Comparison of ENCODE assay signal across 9 cellular contexts in genomic region chr6:85756982-85757381, GRCh38.
DNase-seq lines count a peak whose midpoint lies in the region; ATAC-seq and TF ChIP-seq lines count a peak whose summit lies in the region.
"Had no signal": no experiment of that assay in that cellular context is flagged by ENCODE, and none has a peak within 500 bp of the region (broad histone marks: within the 10 kb centered on the region; RNA-seq: fewer than 3 reads in every experiment).

No MANE protein-coding gene starts in this region.

- no peak overlapping the region for H3K23ac ChIP-seq in IMR-90 (ENCODE audit: low read depth, low read length)

- intact Hi-C loops in IMR-90 (cut with micrococcal nuclease) (loop anchor here (1.0 to 2.0 kb wide), 2 partner anchors 1100 to 1272 kb away; no protein-coding TSS in a partner anchor), right lobe of liver (cut with DNase I) (no loop called here)

- H3K27ac Mint-ChIP-seq in immature natural killer cell, result no peak overlapping the region
- H3K27ac Mint-ChIP-seq: activated CD8-positive, alpha-beta memory T cell treated with anti-CD3 and anti-CD28 coated beads, Interleukin-2, amount 10 ng/mL, durations not matched to agents 7 days and 5 days had no signal

- no peak overlapping the region for H2BK15ac ChIP-seq in IMR-90 (ENCODE audit: low read depth, low read length)

- no peak overlapping the region for H2BK5ac ChIP-seq in IMR-90 (ENCODE audit: low read depth, low read length, poor library complexity, severe bottlenecking)

- H3K4me1 ChIP-seq in IMR-90 (ENCODE audit: control insufficient read depth, insufficient read depth, low read length) (no peaks in the 10 kb centered on the region), right lobe of liver (no peaks in the 10 kb centered on the region)

- H3K4ac ChIP-seq in IMR-90 (ENCODE audit: low read depth, low read length), result no peak overlapping the region

- POLR2A ChIA-PET in IMR-90 (lab: Charles Lee; ENCODE audit: unreplicated experiment), result no interaction called here

- no peak overlapping the region for H4K5ac ChIP-seq in IMR-90 (ENCODE audit: low read depth, low read length)

- dilution Hi-C loops in IMR-90 (cut with HindIII; ENCODE audit: low sequenced_read_pairs, unreplicated experiment), result no loop called here

- BruUV-seq in IMR-90 (replicated peaks; lab: Mats Ljungman, UMichigan), result no TSS peak

- peaks cover 0 to 17% (median 3%) of the 10 kb centered on the region in 3 donors for H3K27me3 Mint-ChIP-seq in immature natural killer cell (ENCODE audit: low read depth in 3 of 3)

- no peaks in the 10 kb centered on the region for H3K79me1 ChIP-seq in IMR-90 (ENCODE audit: low read depth in 1 of 2, low read length in 2 of 2)

- H3K9me3 ChIP-seq in IMR-90 (ENCODE audit: control insufficient read depth, insufficient read depth, low read length), result no peaks in the 10 kb centered on the region
- H3K9me3 ChIP-seq in right lobe of liver, result no peaks in the 10 kb centered on the region

- no peaks in the 10 kb centered on the region for H3K9me1 ChIP-seq in IMR-90 (ENCODE audit: insufficient read depth, low read length)

- CTCF ChIA-PET in IMR-90 (lab: Yijun Ruan, JAX), result interaction anchor here (1.0 kb wide), 1 partner anchor 10 kb away, joined by 3 read pairs; no protein-coding TSS in a partner anchor

- TF ChIP-seq RAD21 in IMR-90 (IDR thresholded peaks at IDR 0.05; ENCODE audit: low read length), result peak; percentile 70

- no peak overlapping the region for H3K56ac ChIP-seq in IMR-90 (ENCODE audit: extremely low read depth, insufficient read depth, low read length)

- H3K14ac ChIP-seq in IMR-90 (replicated peaks; ENCODE audit: low read depth, low read length), result no peak overlapping the region

- H2AFZ ChIP-seq in IMR-90 (replicated peaks; ENCODE audit: low read length, poor library complexity), result no peak overlapping the region

- no peaks in the 10 kb centered on the region; the same call in 1 of the 2 replicates for H3K27me3 ChIP-seq in IMR-90 (ENCODE audit: control insufficient read depth, insufficient read depth, low read length)
- no peaks in the 10 kb centered on the region for H3K27me3 ChIP-seq in right lobe of liver

- H3K27ac ChIP-seq in IMR-90 (ENCODE audit: insufficient read depth, low read length) (no peak overlapping the region), right lobe of liver (no peak overlapping the region)

- H3K4me3 Mint-ChIP-seq in immature natural killer cell, result no peak overlapping the region
- H3K4me3 Mint-ChIP-seq: activated CD8-positive, alpha-beta memory T cell treated with anti-CD3 and anti-CD28 coated beads, Interleukin-2, amount 10 ng/mL, durations not matched to agents 7 days and 5 days had no signal

- TF ChIP-seq POLR2A in IMR-90 (IDR thresholded peaks at IDR 0.05; ENCODE audit: low read depth, low read length) (no peak), right lobe of liver (IDR thresholded peaks at IDR 0.05) (no peak)

- H2AK9ac ChIP-seq in IMR-90 (replicated peaks; ENCODE audit: low read depth, low read length, poor library complexity), result no peak overlapping the region

- no peak overlapping the region for H2AK5ac ChIP-seq in IMR-90 (ENCODE audit: low read depth, low read length)

- H2BK20ac ChIP-seq in IMR-90 (ENCODE audit: low read depth, low read length), result no peak overlapping the region

- no peaks in the 10 kb centered on the region for H4K20me1 ChIP-seq in IMR-90 (ENCODE audit: insufficient read depth, low read length)

- H3K9me3 Mint-ChIP-seq in immature natural killer cell, result peaks cover 0 to 2% (median 0%) of the 10 kb centered on the region in 6 donors

- TF ChIP-seq CTCF in IMR-90 (conservative IDR thresholded peaks at IDR 0.05; ENCODE audit: low read depth, low read length) (peak; percentile 77), astrocyte of the cerebellum (IDR thresholded peaks at IDR 0.05; ENCODE audit: low read depth, low read length, missing control alignments) (peak; percentile 42), right lobe of liver (IDR thresholded peaks at IDR 0.05) (peak; percentile 34 to 50 (median 42))

- no peak overlapping the region for H2BK120ac ChIP-seq in IMR-90 (ENCODE audit: low read depth, low read length)

- H3K4me3 ChIP-seq in IMR-90 (ENCODE audit: insufficient read depth, low read depth, low read length) (no peak overlapping the region), astrocyte of the cerebellum (ENCODE audit: low read depth, low read length) (no peak overlapping the region), right lobe of liver (no peak overlapping the region)

- H3K4me2 ChIP-seq in IMR-90 (ENCODE audit: low read depth, low read length), result no peak overlapping the region

- no peak overlapping the region for H4K91ac ChIP-seq in IMR-90 (ENCODE audit: insufficient read depth, low read depth, low read length)

- in situ Hi-C loops in IMR-90 (cut with MboI; ENCODE audit: low sequenced_read_pairs), result loop anchor here (25.0 kb wide), 2 partner anchors 1105 to 1255 kb away; no protein-coding TSS in a partner anchor
- in situ Hi-C loops in astrocyte of the cerebellum (cut with HindIII; ENCODE audit: low sequenced_read_pairs), result no loop called here

- ATAC-seq in IMR-90 (ENCODE audit: low read depth) (no peak), right lobe of liver (no peak), esophagus mucosa (no peak)
- ATAC-seq: activated CD8-positive, alpha-beta memory T cell treated with anti-CD3 and anti-CD28 coated beads, Interleukin-2, amount 10 ng/mL, durations not matched to agents 7 days and 5 days had no signal

- peak; percentile 27 for DNase-seq in D341Med (ENCODE audit: low spot score)
- DNase-seq in IMR-90, result peak; percentile 44
- peak; percentile 22 for DNase-seq in astrocyte of the cerebellum (ENCODE audit: low read depth)
- DNase-seq in right lobe of liver, result no peak
- DNase-seq in NCI-H146 treated with DMSO at 0.1 percent for 48 hours (lab: John Stamatoyannopoulos, UW; ENCODE audit: unreplicated experiment), result no peak
- DNase-seq in immature natural killer cell, result no peak
- no peak for DNase-seq in stimulated activated CD8-positive, alpha-beta memory T cell treated with anti-CD3 and anti-CD28 coated beads, Interleukin-4, amount 100 ng/mL, for 48 hours
- DNase-seq: activated CD8-positive, alpha-beta memory T cell treated with anti-CD3 and anti-CD28 coated beads, Interleukin-2, amount 10 ng/mL, durations not matched to agents 7 days and 5 days had no signal

- no peaks in the 10 kb centered on the region for H3K36me3 ChIP-seq in IMR-90 (ENCODE audit: control insufficient read depth, insufficient read depth, low read length)
- no peaks in the 10 kb centered on the region for H3K36me3 ChIP-seq in right lobe of liver

- H4K8ac ChIP-seq in IMR-90 (ENCODE audit: low read depth in 2 of 2, low read length in 2 of 2), result no peak overlapping the region

- no peaks in the 10 kb centered on the region for H3K4me1 Mint-ChIP-seq in immature natural killer cell
- H3K4me1 Mint-ChIP-seq: activated CD8-positive, alpha-beta memory T cell treated with anti-CD3 and anti-CD28 coated beads, Interleukin-2, amount 10 ng/mL, durations not matched to agents 7 days and 5 days had no signal

- no peak overlapping the region for H3K9ac ChIP-seq in IMR-90 (ENCODE audit: low read depth, low read length)

- H3K18ac ChIP-seq in IMR-90 (ENCODE audit: low read depth, low read length), result no peak overlapping the region

- H3K36me3 Mint-ChIP-seq in immature natural killer cell, result no peaks in the 10 kb centered on the region
- H3K36me3 Mint-ChIP-seq: activated CD8-positive, alpha-beta memory T cell treated with anti-CD3 and anti-CD28 coated beads, Interleukin-2, amount 10 ng/mL, durations not matched to agents 7 days and 5 days had no signal

TF ChIP-seq in IMR-90, 13 proteins besides CTCF, POLR2A, EP300 and RAD21:
- TF ChIP-seq SMC3 (IDR thresholded peaks at IDR 0.05; ENCODE audit: low read depth, low read length) (peak; percentile 51), ELK1 (IDR thresholded peaks at IDR 0.05; ENCODE audit: borderline replicate concordance, low read depth, low read length) (no peak)

Comparison
In these comparisons a context has a peak if more than half of its experiments do, and no peak if none do; other contexts are left out.
1. DNase-seq: peak in D341Med (single experiment), IMR-90 (single experiment) and astrocyte of the cerebellum (single experiment); none in right lobe of liver (0 of 3), NCI-H146 treated with DMSO at 0.1 percent for 48 hours (single experiment), immature natural killer cell (0 of 3) and stimulated activated CD8-positive, alpha-beta memory T cell treated with anti-CD3 and anti-CD28 coated beads, Interleukin-4, amount 100 ng/mL, for 48 hours (single experiment).
2. Peak in every context shown above with its lines, with median percentiles within 50 percentile points of each other: CTCF ChIP-seq.